In the genomic region with DNA sequence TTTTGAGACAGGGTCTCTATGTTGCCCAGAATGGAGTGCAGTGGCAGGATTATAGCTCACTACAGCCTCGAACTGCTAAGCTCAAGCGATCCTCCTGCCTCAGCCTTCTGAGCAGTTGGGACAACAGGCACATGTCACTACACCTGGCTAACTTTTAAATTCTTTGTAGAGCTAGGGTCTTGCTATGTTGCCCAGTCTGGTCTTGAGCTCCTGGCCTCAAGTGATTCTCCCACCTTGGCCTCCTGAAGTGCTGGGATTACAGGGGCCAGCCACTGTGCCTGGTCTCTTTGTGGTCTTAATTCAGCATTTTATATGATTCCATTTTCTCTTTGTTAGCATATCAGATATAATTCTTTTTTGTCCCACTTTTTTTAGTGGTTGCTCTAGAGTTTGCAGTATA, we compare ENCODE assay signal across 24 cellular contexts.
"Had no signal": no experiment of that assay in that cellular context is flagged by ENCODE, and none has a peak within 500 bp of the region (broad histone marks: within the 10 kb centered on the region; RNA-seq: fewer than 3 reads in every experiment).

No MANE protein-coding gene starts in this region.

- DNase-seq: IMR-90, Kasumi-1, MM.1S, MV-4-11, NCI-H1092, NCI-H1105 treated with DMSO at 0.1 percent for 48 hours, NCI-H1417 treated with DMSO at 0.1 percent for 48 hours, NCI-H146, NCI-H1694 treated with DMSO at 0.1 percent for 48 hours, NCI-H1930, NCI-H2081, NCI-H2107, NCI-H2227 treated with DMSO at 0.1 percent for 48 hours, NCI-H510A, NCI-H524 treated with DMSO at 0.1 percent for 48 hours, NCI-H69, NCI-H774, Right ventricle myocardium superior, RPMI8226, SIG-M5 had no signal

- H3K4me1 ChIP-seq: SJSA1 had no signal

- H3K9ac ChIP-seq: KMS-11 had no signal

- H3K4me3 ChIP-seq: SJSA1, SK-N-MC had no signal

- H3K27ac ChIP-seq: KMS-11, SJSA1, SK-N-MC had no signal

- FAIRE-seq: RCC 7860 had no signal

- H3K27me3 ChIP-seq: SJSA1 had no signal

- H3K4me2 ChIP-seq: KMS-11 had no signal

- H3K9me3 ChIP-seq: SJSA1 had no signal
